Comparison of ENCODE assay signal across 20 cellular contexts in genomic region chr10:106866244-106866845, GRCh38.
DNase-seq lines count a peak whose midpoint lies in the region; ATAC-seq, FAIRE-seq and TF ChIP-seq lines count a peak whose summit lies in the region.
"Had no signal": no experiment of that assay in that cellular context is flagged by ENCODE, and none has a peak within 500 bp of the region (broad histone marks: within the 10 kb centered on the region; RNA-seq: fewer than 3 reads in every experiment).

No MANE protein-coding gene starts in this region.

- H3K79me2 ChIP-seq in GM12878 (ENCODE audit: control insufficient read depth, insufficient read depth, low read length) (no peaks in the 10 kb centered on the region), PC-9 (ENCODE audit: low read depth) (no peaks in the 10 kb centered on the region)

- H3K4me2 ChIP-seq in GM12878 (ENCODE audit: control insufficient read depth, insufficient read depth) (peak overlapping the region; percentile 72), PC-9 (no peak overlapping the region)

- BruUV-seq in GM12878 (replicated peaks; lab: Mats Ljungman, UMichigan) (no TSS peak), PC-9 (replicated peaks; lab: Mats Ljungman, UMichigan) (no TSS peak)

- H3K9me3 ChIP-seq in GM12878 (replicated peaks; ENCODE audit: control insufficient read depth, insufficient read depth, low read length) (no peaks in the 10 kb centered on the region; the same call in 2 of the 3 replicates), PC-9 (ENCODE audit: insufficient read depth, low read depth) (no peaks in the 10 kb centered on the region), esophagus muscularis mucosa (peaks cover 0 to 14% (median 5%) of the 10 kb centered on the region in 4 donors)
- H3K9me3 ChIP-seq: mucosa of descending colon had no signal

- POLR2A ChIA-PET in GM12878 (lab: Charles Lee), result no interaction called here
- POLR2A ChIA-PET in PC-9 (lab: Charles Lee; ENCODE audit: unreplicated experiment), result no interaction called here

- TF ChIP-seq CTCF in GM12878 (IDR thresholded peaks at IDR 0.05 in 2 of 3, conservative IDR thresholded peaks at IDR 0.05 in 1 of 3; ENCODE audit: control insufficient read depth in 2 of 3, extremely low read depth in 1 of 3, insufficient read depth in 1 of 3, low read depth in 3 of 3, low read length in 3 of 3) (peak; percentile 11 to 24 (median 15); a peak in 1 of 6 replicates), PC-9 (conservative IDR thresholded peaks at IDR 0.05) (no peak), esophagus muscularis mucosa (IDR thresholded peaks at IDR 0.05) (no peak)

- 0 out of 2 replicates have a peak overlapping the region, but pooled peaks have one; percentile 15 for H3K27ac ChIP-seq in GM12878 (ENCODE audit: control insufficient read depth, insufficient read depth)
- no peak overlapping the region for H3K27ac ChIP-seq in PC-9
- no peak overlapping the region for H3K27ac ChIP-seq in esophagus muscularis mucosa (replicated peaks in 1 of 4)
- H3K27ac ChIP-seq: RWPE1, tibial nerve had no signal

- H4K20me1 ChIP-seq in GM12878 (ENCODE audit: control insufficient read depth, insufficient read depth) (no peaks in the 10 kb centered on the region), PC-9 (ENCODE audit: insufficient read depth) (no peaks in the 10 kb centered on the region)

- H3K4me3 ChIP-seq in GM12878 (no peak overlapping the region), PC-9 (no peak overlapping the region), esophagus muscularis mucosa (no peak overlapping the region)
- H3K4me3 ChIP-seq: mucosa of descending colon, tibial nerve had no signal

- H3K36me3 ChIP-seq in GM12878 (ENCODE audit: control insufficient read depth in 2 of 2, insufficient read depth in 2 of 2, low read length in 1 of 2) (no peaks in the 10 kb centered on the region), PC-9 (ENCODE audit: low read depth) (no peaks in the 10 kb centered on the region), esophagus muscularis mucosa (no peaks in the 10 kb centered on the region)
- H3K36me3 ChIP-seq: tibial nerve had no signal

- RAD21 ChIA-PET in GM12878 (lab: Charles Lee; ENCODE audit: unreplicated experiment), result interaction anchor here (0.9 to 8.1 kb wide), 9 partner anchors 9 to 146 kb away, joined by 3 to 92 read pairs (median 4); no protein-coding TSS in a partner anchor

- no peaks in the 10 kb centered on the region for H3K9me2 ChIP-seq in PC-9 (ENCODE audit: insufficient read depth)

- peaks cover 6% of the 10 kb centered on the region; the same call in 1 of the 2 replicates for H3K4me1 ChIP-seq in GM12878 (ENCODE audit: control insufficient read depth, insufficient read depth, low read length)
- H3K4me1 ChIP-seq in PC-9 (replicated peaks; ENCODE audit: insufficient read depth), result no peaks in the 10 kb centered on the region
- no peaks in the 10 kb centered on the region for H3K4me1 ChIP-seq in esophagus muscularis mucosa
- H3K4me1 ChIP-seq: tibial nerve had no signal

- no peaks in the 10 kb centered on the region for H3K27me3 ChIP-seq in GM12878 (replicated peaks in 1 of 2; ENCODE audit: control insufficient read depth in 2 of 2, insufficient read depth in 2 of 2, low read length in 1 of 2)
- H3K27me3 ChIP-seq in PC-9 (ENCODE audit: insufficient read depth, low read depth), result no peaks in the 10 kb centered on the region
- H3K27me3 ChIP-seq in esophagus muscularis mucosa, result no peaks in the 10 kb centered on the region
- H3K27me3 ChIP-seq: tibial nerve had no signal

- peak; percentile 7 for FAIRE-seq in GM12878 (lab: Jason Lieb, UNC)

- no peak overlapping the region for H3K9ac ChIP-seq in GM12878 (ENCODE audit: control insufficient read depth, insufficient read depth, low read length)

- ATAC-seq in GM18499 (IDR thresholded peaks at IDR 0.05; ENCODE audit: insufficient read depth, unreplicated experiment) (peak; percentile 48), GM19463 (IDR thresholded peaks at IDR 0.05; ENCODE audit: unreplicated experiment) (peak; percentile 40), HG02885 (IDR thresholded peaks at IDR 0.05; ENCODE audit: poor library complexity, unreplicated experiment) (peak; percentile 70), GM12878 (peak; percentile 68)
- ATAC-seq: activated CD8-positive, alpha-beta memory T cell treated with anti-CD3 and anti-CD28 coated beads, Interleukin-2, amount 10 ng/mL, durations not matched to agents 7 days and 5 days; HCT116; left colon; mucosa of descending colon; T-helper 17 cell had no signal

- CTCF ChIA-PET in GM12878 (lab: Yijun Ruan, JAX), result interaction anchor here (0.7 to 7.5 kb wide), 16 partner anchors 10 to 543 kb away, joined by 3 to 93 read pairs (median 4); no protein-coding TSS in a partner anchor
- CTCF ChIA-PET in PC-9 (lab: Charles Lee), result no interaction called here

- peak; percentile 47 for TF ChIP-seq RAD21 in GM12878 (IDR thresholded peaks at IDR 0.05; ENCODE audit: insufficient read depth, low read depth, low read length)

- TF ChIP-seq EP300 in GM12878 (IDR thresholded peaks at IDR 0.05; ENCODE audit: borderline replicate concordance in 1 of 2, control insufficient read depth in 1 of 2, low read depth in 2 of 2, low read length in 2 of 2), result no peak
- TF ChIP-seq EP300 in esophagus muscularis mucosa (IDR thresholded peaks at IDR 0.05), result no peak

- intact Hi-C loops in GM12878 (cut with micrococcal nuclease; ENCODE audit: unreplicated experiment), result loop anchor here (5.0 kb wide), 1 partner anchor 71 kb away; no protein-coding TSS in a partner anchor
- intact Hi-C loops in PC-9 (cut with micrococcal nuclease; ENCODE audit: unreplicated experiment), result no loop called here
- intact Hi-C loops in esophagus muscularis mucosa (cut with DNase I), result no loop called here

- no peaks in the 10 kb centered on the region for H3F3A ChIP-seq in PC-9 (ENCODE audit: insufficient read depth, low read depth)

- WGBS in GM12878 (ENCODE audit: insufficient coverage, insufficient replicate concordance, low lambda C conversion rate, missing lambda C conversion rate), result 36% methylated on average over 7 of the region's 7 CpGs
- 86% methylated on average over 7 of the region's 7 CpGs for WGBS in esophagus muscularis mucosa

- H2AFZ ChIP-seq in GM12878 (ENCODE audit: control insufficient read depth, low read depth, low read length), result peak overlapping the region; percentile 56
- H2AFZ ChIP-seq in PC-9, result no peak overlapping the region

- in situ Hi-C loops in GM12878 (cut with MboI), result no loop called here

- TF ChIP-seq POLR2A in GM12878 (IDR thresholded peaks at IDR 0.05; ENCODE audit: low read depth, low read length) (no peak), esophagus muscularis mucosa (IDR thresholded peaks at IDR 0.05; ENCODE audit: low read depth) (no peak)

- peak; percentile 58 for DNase-seq in GM12878 (ENCODE audit: low read depth, low spot score)
- DNase-seq in COLO668 (lab: John Stamatoyannopoulos, UW; ENCODE audit: unreplicated experiment), result no peak
- no peak for DNase-seq in PC-9
- DNase-seq in esophagus muscularis mucosa (ENCODE audit: extremely low spot score), result no peak
- DNase-seq in COR-L47 (lab: John Stamatoyannopoulos, UW), result no peak
- DNase-seq: activated CD8-positive, alpha-beta memory T cell treated with anti-CD3 and anti-CD28 coated beads, Interleukin-2, amount 10 ng/mL, durations not matched to agents 7 days and 5 days; activated effector memory CD4-positive, alpha-beta T cell treated with anti-CD3 and anti-CD28 coated beads, Interleukin-2, amount 50 U/mL, for 16 hours; GF-D8; left colon; mucosa of descending colon; MV-4-11; occipital lobe; stimulated activated CD4-positive, alpha-beta T cell treated with anti-CD3 and anti-CD28 coated beads, Interleukin-4, amount 100 ng/mL, for 1 hour; T-helper 17 cell had no signal

- SMC1A ChIA-PET in GM12878 (lab: Charles Lee; ENCODE audit: uncharacterized antibody, unreplicated experiment), result interaction anchor here (0.8 to 7.2 kb wide), 18 partner anchors 9 to 949 kb away, joined by 3 to 66 read pairs (median 4); no protein-coding TSS in a partner anchor

TF ChIP-seq in GM12878, 131 proteins besides CTCF, POLR2A, EP300 and RAD21:
- no peak for TF ChIP-seq RB1 (IDR thresholded peaks at IDR 0.05; ENCODE audit: borderline replicate concordance)
- 0 out of 2 replicates have a peak, but pooled peaks have one; percentile 28 for TF ChIP-seq MEF2A (IDR thresholded peaks at IDR 0.05; ENCODE audit: insufficient read depth, low read depth, low read length)
- peak; percentile 71 for TF ChIP-seq MEF2B (IDR thresholded peaks at IDR 0.05; ENCODE audit: partially characterized antibody, poor library complexity, severe bottlenecking)
- TF ChIP-seq RUNX3 (IDR thresholded peaks at IDR 0.05; ENCODE audit: low read length), result peak; percentile 40

Comparison
In these comparisons a context has a peak if more than half of its experiments do, and no peak if none do; other contexts are left out.
1. CTCF ChIP-seq: peak in GM12878 (3 of 3); none in PC-9 (single experiment) and esophagus muscularis mucosa (0 of 3).
2. Peak in every context shown above with its lines, with median percentiles within 50 percentile points of each other: ATAC-seq.